1 cellular context compared by ENCODE assay signal in genomic region chr15:65305144-65305758, GRCh38.
A peak's percentile ranks its signal among the peaks of the same experiment; 100 is the strongest.
TF ChIP-seq lines count a peak whose summit lies in the region.

No MANE protein-coding gene starts in this region.

TF ChIP-seq in HepG2, 621 proteins besides CTCF, POLR2A, EP300 and RAD21 (continued from another document):
- TF ChIP-seq KIAA2018 (CRISPR knock-in tag; IDR thresholded peaks at IDR 0.05; ENCODE audit: borderline replicate concordance) (no peak), HOXA3 (CRISPR knock-in tag; IDR thresholded peaks at IDR 0.05) (no peak), KLF13 (CRISPR knock-in tag; IDR thresholded peaks at IDR 0.05) (no peak), SMAD9 (CRISPR knock-in tag; IDR thresholded peaks at IDR 0.05) (no peak), ZNF709 (CRISPR knock-in tag; IDR thresholded peaks at IDR 0.05) (no peak), ZNF136 (CRISPR knock-in tag; IDR thresholded peaks at IDR 0.05; ENCODE audit: low read depth) (no peak), ZFY (CRISPR knock-in tag; IDR thresholded peaks at IDR 0.05) (no peak), STAT5B (CRISPR knock-in tag; IDR thresholded peaks at IDR 0.05) (no peak), SIN3A (IDR thresholded peaks at IDR 0.05; ENCODE audit: borderline replicate concordance, low read depth, low read length) (no peak), ZNF3 (CRISPR knock-in tag; IDR thresholded peaks at IDR 0.05) (no peak), CREB1 (IDR thresholded peaks at IDR 0.05) (no peak), CREB1 (CRISPR knock-in tag; IDR thresholded peaks at IDR 0.05) (no peak), NFIC (IDR thresholded peaks at IDR 0.05; ENCODE audit: low read length) (no peak), ZNF552 (CRISPR knock-in tag; IDR thresholded peaks at IDR 0.05; ENCODE audit: borderline replicate concordance) (no peak), KDM3A (CRISPR knock-in tag; IDR thresholded peaks at IDR 0.05; ENCODE audit: low read depth) (no peak), FOSL2 (CRISPR knock-in tag; IDR thresholded peaks at IDR 0.05) (no peak), JUNB (CRISPR knock-in tag; IDR thresholded peaks at IDR 0.05; ENCODE audit: borderline replicate concordance) (no peak), TBX3 (IDR thresholded peaks at IDR 0.05; ENCODE audit: borderline replicate concordance) (peak; percentile 22; the same call in 1 of the 2 replicates), ZNF296 (CRISPR knock-in tag; conservative IDR thresholded peaks at IDR 0.05) (no peak), KAT2B (IDR thresholded peaks at IDR 0.05; ENCODE audit: borderline replicate concordance, low read depth, low read length) (no peak)
- TF ChIP-seq, protein P1, sequence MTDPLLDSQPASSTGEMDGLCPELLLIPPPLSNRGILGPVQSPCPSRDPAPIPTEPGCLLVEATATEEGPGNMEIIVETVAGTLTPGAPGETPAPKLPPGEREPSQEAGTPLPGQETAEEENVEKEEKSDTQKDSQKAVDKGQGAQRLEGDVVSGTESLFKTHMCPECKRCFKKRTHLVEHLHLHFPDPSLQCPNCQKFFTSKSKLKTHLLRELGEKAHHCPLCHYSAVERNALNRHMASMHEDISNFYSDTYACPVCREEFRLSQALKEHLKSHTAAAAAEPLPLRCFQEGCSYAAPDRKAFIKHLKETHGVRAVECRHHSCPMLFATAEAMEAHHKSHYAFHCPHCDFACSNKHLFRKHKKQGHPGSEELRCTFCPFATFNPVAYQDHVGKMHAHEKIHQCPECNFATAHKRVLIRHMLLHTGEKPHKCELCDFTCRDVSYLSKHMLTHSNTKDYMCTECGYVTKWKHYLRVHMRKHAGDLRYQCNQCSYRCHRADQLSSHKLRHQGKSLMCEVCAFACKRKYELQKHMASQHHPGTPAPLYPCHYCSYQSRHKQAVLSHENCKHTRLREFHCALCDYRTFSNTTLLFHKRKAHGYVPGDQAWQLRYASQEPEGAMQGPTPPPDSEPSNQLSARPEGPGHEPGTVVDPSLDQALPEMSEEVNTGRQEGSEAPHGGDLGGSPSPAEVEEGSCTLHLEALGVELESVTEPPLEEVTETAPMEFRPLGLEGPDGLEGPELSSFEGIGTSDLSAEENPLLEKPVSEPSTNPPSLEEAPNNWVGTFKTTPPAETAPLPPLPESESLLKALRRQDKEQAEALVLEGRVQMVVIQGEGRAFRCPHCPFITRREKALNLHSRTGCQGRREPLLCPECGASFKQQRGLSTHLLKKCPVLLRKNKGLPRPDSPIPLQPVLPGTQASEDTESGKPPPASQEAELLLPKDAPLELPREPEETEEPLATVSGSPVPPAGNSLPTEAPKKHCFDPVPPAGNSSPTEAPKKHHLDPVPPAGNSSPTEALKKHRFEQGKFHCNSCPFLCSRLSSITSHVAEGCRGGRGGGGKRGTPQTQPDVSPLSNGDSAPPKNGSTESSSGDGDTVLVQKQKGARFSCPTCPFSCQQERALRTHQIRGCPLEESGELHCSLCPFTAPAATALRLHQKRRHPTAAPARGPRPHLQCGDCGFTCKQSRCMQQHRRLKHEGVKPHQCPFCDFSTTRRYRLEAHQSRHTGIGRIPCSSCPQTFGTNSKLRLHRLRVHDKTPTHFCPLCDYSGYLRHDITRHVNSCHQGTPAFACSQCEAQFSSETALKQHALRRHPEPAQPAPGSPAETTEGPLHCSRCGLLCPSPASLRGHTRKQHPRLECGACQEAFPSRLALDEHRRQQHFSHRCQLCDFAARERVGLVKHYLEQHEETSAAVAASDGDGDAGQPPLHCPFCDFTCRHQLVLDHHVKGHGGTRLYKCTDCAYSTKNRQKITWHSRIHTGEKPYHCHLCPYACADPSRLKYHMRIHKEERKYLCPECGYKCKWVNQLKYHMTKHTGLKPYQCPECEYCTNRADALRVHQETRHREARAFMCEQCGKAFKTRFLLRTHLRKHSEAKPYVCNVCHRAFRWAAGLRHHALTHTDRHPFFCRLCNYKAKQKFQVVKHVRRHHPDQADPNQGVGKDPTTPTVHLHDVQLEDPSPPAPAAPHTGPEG (CRISPR knock-in tag; IDR thresholded peaks at IDR 0.05): no peak
- TF ChIP-seq, protein P2, sequence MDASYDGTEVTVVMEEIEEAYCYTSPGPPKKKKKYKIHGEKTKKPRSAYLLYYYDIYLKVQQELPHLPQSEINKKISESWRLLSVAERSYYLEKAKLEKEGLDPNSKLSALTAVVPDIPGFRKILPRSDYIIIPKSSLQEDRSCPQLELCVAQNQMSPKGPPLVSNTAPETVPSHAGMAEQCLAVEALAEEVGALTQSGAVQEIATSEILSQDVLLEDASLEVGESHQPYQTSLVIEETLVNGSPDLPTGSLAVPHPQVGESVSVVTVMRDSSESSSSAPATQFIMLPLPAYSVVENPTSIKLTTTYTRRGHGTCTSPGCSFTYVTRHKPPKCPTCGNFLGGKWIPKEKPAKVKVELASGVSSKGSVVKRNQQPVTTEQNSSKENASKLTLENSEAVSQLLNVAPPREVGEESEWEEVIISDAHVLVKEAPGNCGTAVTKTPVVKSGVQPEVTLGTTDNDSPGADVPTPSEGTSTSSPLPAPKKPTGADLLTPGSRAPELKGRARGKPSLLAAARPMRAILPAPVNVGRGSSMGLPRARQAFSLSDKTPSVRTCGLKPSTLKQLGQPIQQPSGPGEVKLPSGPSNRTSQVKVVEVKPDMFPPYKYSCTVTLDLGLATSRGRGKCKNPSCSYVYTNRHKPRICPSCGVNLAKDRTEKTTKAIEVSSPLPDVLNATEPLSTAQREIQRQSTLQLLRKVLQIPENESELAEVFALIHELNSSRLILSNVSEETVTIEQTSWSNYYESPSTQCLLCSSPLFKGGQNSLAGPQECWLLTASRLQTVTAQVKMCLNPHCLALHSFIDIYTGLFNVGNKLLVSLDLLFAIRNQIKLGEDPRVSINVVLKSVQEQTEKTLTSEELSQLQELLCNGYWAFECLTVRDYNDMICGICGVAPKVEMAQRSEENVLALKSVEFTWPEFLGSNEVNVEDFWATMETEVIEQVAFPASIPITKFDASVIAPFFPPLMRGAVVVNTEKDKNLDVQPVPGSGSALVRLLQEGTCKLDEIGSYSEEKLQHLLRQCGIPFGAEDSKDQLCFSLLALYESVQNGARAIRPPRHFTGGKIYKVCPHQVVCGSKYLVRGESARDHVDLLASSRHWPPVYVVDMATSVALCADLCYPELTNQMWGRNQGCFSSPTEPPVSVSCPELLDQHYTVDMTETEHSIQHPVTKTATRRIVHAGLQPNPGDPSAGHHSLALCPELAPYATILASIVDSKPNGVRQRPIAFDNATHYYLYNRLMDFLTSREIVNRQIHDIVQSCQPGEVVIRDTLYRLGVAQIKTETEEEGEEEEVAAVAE (CRISPR knock-in tag; IDR thresholded peaks at IDR 0.05; ENCODE audit: borderline replicate concordance): no peak
- TF ChIP-seq, protein P3, sequence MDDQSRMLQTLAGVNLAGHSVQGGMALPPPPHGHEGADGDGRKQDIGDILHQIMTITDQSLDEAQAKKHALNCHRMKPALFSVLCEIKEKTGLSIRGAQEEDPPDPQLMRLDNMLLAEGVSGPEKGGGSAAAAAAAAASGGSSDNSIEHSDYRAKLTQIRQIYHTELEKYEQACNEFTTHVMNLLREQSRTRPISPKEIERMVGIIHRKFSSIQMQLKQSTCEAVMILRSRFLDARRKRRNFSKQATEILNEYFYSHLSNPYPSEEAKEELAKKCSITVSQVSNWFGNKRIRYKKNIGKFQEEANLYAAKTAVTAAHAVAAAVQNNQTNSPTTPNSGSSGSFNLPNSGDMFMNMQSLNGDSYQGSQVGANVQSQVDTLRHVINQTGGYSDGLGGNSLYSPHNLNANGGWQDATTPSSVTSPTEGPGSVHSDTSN (CRISPR knock-in tag; IDR thresholded peaks at IDR 0.05; ENCODE audit: borderline replicate concordance): no peak
- TF ChIP-seq, protein P4, sequence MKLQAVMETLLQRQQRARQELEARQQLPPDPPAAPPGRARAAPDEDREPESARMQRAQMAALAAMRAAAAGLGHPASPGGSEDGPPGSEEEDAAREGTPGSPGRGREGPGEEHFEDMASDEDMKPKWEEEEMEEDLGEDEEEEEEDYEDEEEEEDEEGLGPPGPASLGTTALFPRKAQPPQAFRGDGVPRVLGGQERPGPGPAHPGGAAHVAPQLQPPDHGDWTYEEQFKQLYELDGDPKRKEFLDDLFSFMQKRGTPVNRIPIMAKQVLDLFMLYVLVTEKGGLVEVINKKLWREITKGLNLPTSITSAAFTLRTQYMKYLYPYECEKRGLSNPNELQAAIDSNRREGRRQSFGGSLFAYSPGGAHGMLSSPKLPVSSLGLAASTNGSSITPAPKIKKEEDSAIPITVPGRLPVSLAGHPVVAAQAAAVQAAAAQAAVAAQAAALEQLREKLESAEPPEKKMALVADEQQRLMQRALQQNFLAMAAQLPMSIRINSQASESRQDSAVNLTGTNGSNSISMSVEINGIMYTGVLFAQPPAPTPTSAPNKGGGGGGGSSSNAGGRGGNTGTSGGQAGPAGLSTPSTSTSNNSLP (IDR thresholded peaks at IDR 0.05; ENCODE audit: low read depth, low read length): no peak
- TF ChIP-seq, protein P5, sequence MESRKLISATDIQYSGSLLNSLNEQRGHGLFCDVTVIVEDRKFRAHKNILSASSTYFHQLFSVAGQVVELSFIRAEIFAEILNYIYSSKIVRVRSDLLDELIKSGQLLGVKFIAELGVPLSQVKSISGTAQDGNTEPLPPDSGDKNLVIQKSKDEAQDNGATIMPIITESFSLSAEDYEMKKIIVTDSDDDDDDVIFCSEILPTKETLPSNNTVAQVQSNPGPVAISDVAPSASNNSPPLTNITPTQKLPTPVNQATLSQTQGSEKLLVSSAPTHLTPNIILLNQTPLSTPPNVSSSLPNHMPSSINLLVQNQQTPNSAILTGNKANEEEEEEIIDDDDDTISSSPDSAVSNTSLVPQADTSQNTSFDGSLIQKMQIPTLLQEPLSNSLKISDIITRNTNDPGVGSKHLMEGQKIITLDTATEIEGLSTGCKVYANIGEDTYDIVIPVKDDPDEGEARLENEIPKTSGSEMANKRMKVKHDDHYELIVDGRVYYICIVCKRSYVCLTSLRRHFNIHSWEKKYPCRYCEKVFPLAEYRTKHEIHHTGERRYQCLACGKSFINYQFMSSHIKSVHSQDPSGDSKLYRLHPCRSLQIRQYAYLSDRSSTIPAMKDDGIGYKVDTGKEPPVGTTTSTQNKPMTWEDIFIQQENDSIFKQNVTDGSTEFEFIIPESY (CRISPR knock-in tag; IDR thresholded peaks at IDR 0.05): no peak
